ENCODE assay signal across 1 cellular context in the genomic region with DNA sequence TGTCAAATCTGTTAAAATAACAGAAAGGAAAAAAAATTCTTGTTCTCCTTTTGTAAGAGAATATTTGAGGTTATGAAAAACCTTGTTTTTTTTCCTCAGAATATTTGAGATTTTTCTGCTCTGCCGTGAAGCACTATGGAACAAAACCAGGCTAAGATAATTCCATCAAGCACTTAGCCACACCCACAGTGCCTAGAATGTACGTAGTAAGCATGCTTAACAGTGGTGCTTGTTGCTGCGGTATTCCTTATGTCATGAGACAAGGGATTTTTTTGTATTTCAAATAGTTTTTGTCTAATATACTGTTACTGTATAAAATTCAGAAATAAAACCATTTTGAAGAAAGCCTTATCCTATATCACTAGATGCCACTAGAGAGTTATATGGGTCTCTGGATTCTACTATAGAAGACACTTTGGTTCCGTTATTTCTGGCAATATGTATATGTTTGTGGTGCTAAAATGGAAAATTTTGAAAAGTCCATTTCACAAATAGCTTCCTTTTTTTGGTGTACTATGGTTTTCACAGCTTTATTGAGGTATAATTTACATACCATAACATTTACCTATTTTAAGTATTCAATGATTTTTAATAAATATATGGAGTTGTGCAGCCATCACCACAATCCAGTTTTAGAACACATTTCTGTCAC.
TF ChIP-seq lines count a peak whose summit lies in the region.

No MANE protein-coding gene starts in this region.

TF ChIP-seq in K562, 482 proteins besides CTCF, POLR2A, EP300 and RAD21:
- TF ChIP-seq HOMEZ (CRISPR knock-in tag; IDR thresholded peaks at IDR 0.05), result no peak
- TF ChIP-seq, protein P1, sequence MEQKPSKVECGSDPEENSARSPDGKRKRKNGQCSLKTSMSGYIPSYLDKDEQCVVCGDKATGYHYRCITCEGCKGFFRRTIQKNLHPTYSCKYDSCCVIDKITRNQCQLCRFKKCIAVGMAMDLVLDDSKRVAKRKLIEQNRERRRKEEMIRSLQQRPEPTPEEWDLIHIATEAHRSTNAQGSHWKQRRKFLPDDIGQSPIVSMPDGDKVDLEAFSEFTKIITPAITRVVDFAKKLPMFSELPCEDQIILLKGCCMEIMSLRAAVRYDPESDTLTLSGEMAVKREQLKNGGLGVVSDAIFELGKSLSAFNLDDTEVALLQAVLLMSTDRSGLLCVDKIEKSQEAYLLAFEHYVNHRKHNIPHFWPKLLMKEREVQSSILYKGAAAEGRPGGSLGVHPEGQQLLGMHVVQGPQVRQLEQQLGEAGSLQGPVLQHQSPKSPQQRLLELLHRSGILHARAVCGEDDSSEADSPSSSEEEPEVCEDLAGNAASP (IDR thresholded peaks at IDR 0.05), result no peak
- no peak for TF ChIP-seq FOXJ3 (CRISPR knock-in tag; IDR thresholded peaks at IDR 0.05)
